In genomic region chr22:36129985-36130384, GRCh38 we compare ENCODE assay signal across 20 cellular contexts. TPM values are rescaled to one million over a fixed set of nuclear protein-coding genes. Genes with fewer than 3 reads are reported as not detected.
DNase-seq lines count a peak whose midpoint lies in the region; ATAC-seq and TF ChIP-seq lines count a peak whose summit lies in the region.
"Had no signal": no experiment of that assay in that cellular context is flagged by ENCODE, and none has a peak within 500 bp of the region (broad histone marks: within the 10 kb centered on the region; RNA-seq: fewer than 3 reads in every experiment).

No MANE protein-coding gene starts in this region.

- TF ChIP-seq CTCF in left ventricle myocardium inferior (IDR thresholded peaks at IDR 0.05; ENCODE audit: borderline replicate concordance) (no peak), GM23338 (conservative IDR thresholded peaks at IDR 0.05; ENCODE audit: low read depth in 2 of 2) (no peak), left lung (IDR thresholded peaks at IDR 0.05) (no peak), upper lobe of right lung (IDR thresholded peaks at IDR 0.05) (no peak), GM20000 (IDR thresholded peaks at IDR 0.05; ENCODE audit: extremely low read depth, missing control alignments) (no peak)

- no peak overlapping the region for H3K4me2 ChIP-seq in GM23338
- H3K4me2 ChIP-seq: BLaER1 had no signal

- H3K27ac Mint-ChIP-seq in GM23338: no peak overlapping the region
- H3K27ac Mint-ChIP-seq: B cell; CD8-positive, alpha-beta T cell had no signal

- H3K4me1 ChIP-seq in left ventricle myocardium inferior: no peaks in the 10 kb centered on the region
- H3K4me1 ChIP-seq in GM23338 (ENCODE audit: insufficient read depth): no peaks in the 10 kb centered on the region; the same call in 1 of the 2 replicates
- H3K4me1 ChIP-seq in left lung: peaks cover 0 to 7% of the 10 kb centered on the region in 2 donors
- H3K4me1 ChIP-seq in upper lobe of right lung: peaks cover 8% of the 10 kb centered on the region
- H3K4me1 ChIP-seq: Caco-2 had no signal

- H3K4me3 ChIP-seq in left ventricle myocardium inferior: no peak overlapping the region
- no peak overlapping the region for H3K4me3 ChIP-seq in GM23338
- no peak overlapping the region for H3K4me3 ChIP-seq in left lung
- no peak overlapping the region for H3K4me3 ChIP-seq in upper lobe of right lung
- H3K4me3 ChIP-seq: BLaER1 had no signal

- H3K36me3 ChIP-seq in left ventricle myocardium inferior (no peaks in the 10 kb centered on the region), GM23338 (ENCODE audit: insufficient read depth) (no peaks in the 10 kb centered on the region), left lung (no peaks in the 10 kb centered on the region), upper lobe of right lung (no peaks in the 10 kb centered on the region)
- H3K36me3 ChIP-seq: BLaER1 had no signal

- peaks cover 10% of the 10 kb centered on the region for H3K4me1 Mint-ChIP-seq in GM23338
- H3K4me1 Mint-ChIP-seq: B cell had no signal

- no peaks in the 10 kb centered on the region for H3K9me3 Mint-ChIP-seq in GM23338
- H3K9me3 Mint-ChIP-seq: CD4-positive, CD25-positive, alpha-beta regulatory T cell; CD8-positive, alpha-beta T cell had no signal

- no peaks in the 10 kb centered on the region; the same call in 1 of the 2 replicates for H3K9me2 ChIP-seq in GM23338 (ENCODE audit: insufficient read depth)

- DNase-seq in left ventricle myocardium superior (no peak), left ventricle myocardium inferior (no peak), GM23338 (ENCODE audit: low spot score) (no peak), left lung (no peak), upper lobe of right lung (no peak), GM20000 (ENCODE audit: low spot score) (no peak)
- DNase-seq: Caco-2; CD4-positive, CD25-positive, alpha-beta regulatory T cell; CD8-positive, alpha-beta T cell; DMS153; DND-41; H7; HCEC 1CT had no signal

- H3K27me3 ChIP-seq in left ventricle myocardium inferior (ENCODE audit: low read depth) (peaks cover 7% of the 10 kb centered on the region), GM23338 (ENCODE audit: insufficient read depth) (no peaks in the 10 kb centered on the region), left lung (no peaks in the 10 kb centered on the region), upper lobe of right lung (no peaks in the 10 kb centered on the region)
- H3K27me3 ChIP-seq: BLaER1 had no signal

- no peaks in the 10 kb centered on the region for H3K79me2 ChIP-seq in GM23338 (replicated peaks; ENCODE audit: insufficient read depth)

- H3K9me3 ChIP-seq in left ventricle myocardium inferior (replicated peaks) (no peaks in the 10 kb centered on the region), left lung (no peaks in the 10 kb centered on the region), upper lobe of right lung (no peaks in the 10 kb centered on the region)
- H3K9me3 ChIP-seq: BLaER1, Caco-2 had no signal

- 0 out of 2 replicates have a peak overlapping the region, but pooled peaks have one; percentile 32 for H2AFZ ChIP-seq in GM23338

- H3F3A ChIP-seq in GM23338 (replicated peaks; ENCODE audit: low read depth): no peaks in the 10 kb centered on the region

- H3K4me3 Mint-ChIP-seq in GM23338: no peak overlapping the region
- H3K4me3 Mint-ChIP-seq: B cell; CD4-positive, CD25-positive, alpha-beta regulatory T cell; CD8-positive, alpha-beta T cell had no signal

- H3K36me3 Mint-ChIP-seq in GM23338 (ENCODE audit: low read depth): no peaks in the 10 kb centered on the region
- H3K36me3 Mint-ChIP-seq: CD8-positive, alpha-beta T cell had no signal

- H3K27ac ChIP-seq in left ventricle myocardium inferior (replicated peaks) (no peak overlapping the region), GM23338 (ENCODE audit: low read depth) (no peak overlapping the region), left lung (no peak overlapping the region), upper lobe of right lung (no peak overlapping the region)
- H3K27ac ChIP-seq: BLaER1, C4-2B had no signal

- H3K27me3 Mint-ChIP-seq in GM23338 (ENCODE audit: insufficient read depth, low read depth, poor library complexity): peaks cover 6% of the 10 kb centered on the region
- H3K27me3 Mint-ChIP-seq: CD4-positive, CD25-positive, alpha-beta regulatory T cell had no signal

- H4K20me1 ChIP-seq in GM23338 (replicated peaks; ENCODE audit: insufficient read depth): no peaks in the 10 kb centered on the region
- H4K20me1 ChIP-seq: BLaER1 had no signal

- ATAC-seq in left ventricle myocardium superior: peak; percentile 57
- ATAC-seq in GM23338: no peak
- peak; percentile 20 for ATAC-seq in left lung
- ATAC-seq in upper lobe of right lung: peak; percentile 30
- ATAC-seq in GM18858 (IDR thresholded peaks at IDR 0.05; ENCODE audit: unreplicated experiment): no peak
- ATAC-seq in GM18907 (IDR thresholded peaks at IDR 0.05; ENCODE audit: unreplicated experiment): no peak
- ATAC-seq: CD8-positive, alpha-beta T cell had no signal

- intact Hi-C loops in left ventricle myocardium superior (cut with micrococcal nuclease): no loop called here
- intact Hi-C loops in left ventricle myocardium inferior (cut with micrococcal nuclease): no loop called here
- intact Hi-C loops in left lung (cut with DNase I): loop anchor here in 1 of 2 donors (10.0 kb wide), 2 partner anchors 65 to 195 kb away; no protein-coding TSS in a partner anchor
- intact Hi-C loops in upper lobe of right lung (cut with DNase I): loop anchor here (10.0 kb wide), 1 partner anchor 195 kb away; no protein-coding TSS in a partner anchor

TF ChIP-seq in GM23338, 12 proteins besides CTCF, POLR2A, EP300 and RAD21 (continues in another document):
- TF ChIP-seq EZH2phosphoT487 (IDR thresholded peaks at IDR 0.05; ENCODE audit: unreplicated experiment) (no peak), REST (IDR thresholded peaks at IDR 0.05; ENCODE audit: unreplicated experiment) (no peak), CREB1 (CRISPR knock-in tag; IDR thresholded peaks at IDR 0.05; ENCODE audit: low read depth) (no peak), EZH2 (IDR thresholded peaks at IDR 0.05; ENCODE audit: low read depth, unreplicated experiment) (no peak), ZNF331 (CRISPR knock-in tag; IDR thresholded peaks at IDR 0.05; ENCODE audit: low read depth) (no peak), JUNB (IDR thresholded peaks at IDR 0.05; ENCODE audit: unreplicated experiment) (no peak), STAT1 (IDR thresholded peaks at IDR 0.05; ENCODE audit: unreplicated experiment) (no peak), ZNF114 (CRISPR knock-in tag; IDR thresholded peaks at IDR 0.05) (no peak), POLR2AphosphoS5 (IDR thresholded peaks at IDR 0.05; ENCODE audit: low read depth) (no peak)

RNA-seq across cellular contexts. Expression of gene APOL3, which starts 30.6 kb away (rescaled TPM):
- total RNA-seq in left ventricle myocardium superior (29.5 TPM), left ventricle myocardium inferior (21.3 TPM), left lung (10 to 100 TPM; 27.0 to 57.9 TPM), upper lobe of right lung (58.2 TPM)
- total RNA-seq in GM23338 (2014; rRNA removed; shearing (Covaris generic)): not detected in 2 replicates
- polyA plus RNA-seq in GM23338 (2016; fragmentation: Nextera tagmentation; extraction: Ambion mirVana): not detected in 2 replicates
- total RNA-seq: A673, Caco-2, H1 had no signal

Comparison
In these comparisons a context has a peak if more than half of its experiments do, and no peak if none do; other contexts are left out.
1. ATAC-seq: peak in left ventricle myocardium superior (single experiment), left lung (single experiment) and upper lobe of right lung (single experiment); none in GM23338 (single experiment), GM18858 (single experiment) and GM18907 (single experiment).
2. RNA of gene APOL3, which starts 30.6 kb away (total RNA-seq): 58.2 TPM in upper lobe of right lung (single experiment), 27.0 to 57.9 TPM in left lung, 29.5 TPM in left ventricle myocardium superior (single experiment) and 21.3 TPM in left ventricle myocardium inferior (single experiment); not detected in GM23338; every median in the first group is over 10 times any median in the second.